Comparison of ENCODE assay signal across 8 cellular contexts in the genomic region with DNA sequence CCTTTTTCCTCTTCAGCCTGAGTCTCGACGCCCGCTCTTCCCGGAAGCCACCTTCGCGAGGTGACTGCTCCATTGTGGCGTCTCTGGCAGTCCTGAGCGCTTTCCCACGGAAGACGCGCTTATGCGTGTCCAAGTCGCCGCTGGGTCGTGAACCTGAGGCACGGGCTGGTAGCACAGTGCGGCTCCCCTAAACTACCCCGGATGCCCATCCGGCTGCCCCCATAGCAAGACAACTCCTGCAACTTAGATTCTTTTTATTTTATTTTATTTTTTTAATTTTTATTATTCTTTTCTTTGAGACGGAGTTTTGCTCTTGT. TPM values are rescaled to one million over a fixed set of nuclear protein-coding genes. Genes with fewer than 3 reads are reported as not detected.
A peak's percentile ranks its signal among the peaks of the same experiment; 100 is the strongest.
DNase-seq lines count a peak whose midpoint lies in the region; ATAC-seq and TF ChIP-seq lines count a peak whose summit lies in the region.

No MANE protein-coding gene starts in this region.

- peak overlapping the region; percentile 91 for H3K4me3 ChIP-seq in naive thymus-derived CD4-positive, alpha-beta T cell (ENCODE audit: low read length)

- no peaks in the 10 kb centered on the region for H3K36me3 Mint-ChIP-seq in chondrocyte (ENCODE audit: low read depth)
- H3K36me3 Mint-ChIP-seq in naive thymus-derived CD4-positive, alpha-beta T cell, result no peaks in the 10 kb centered on the region

- no peaks in the 10 kb centered on the region for H3K9me3 Mint-ChIP-seq in chondrocyte (ENCODE audit: low read depth)
- H3K9me3 Mint-ChIP-seq in naive thymus-derived CD4-positive, alpha-beta T cell, result peaks cover 0 to 5% (median 0%) of the 10 kb centered on the region in 11 donors

- TF ChIP-seq CTCF in C4-2B (conservative IDR thresholded peaks at IDR 0.05) (no peak), chondrocyte (IDR thresholded peaks at IDR 0.05) (no peak)

- H3K27ac Mint-ChIP-seq in chondrocyte (ENCODE audit: unreplicated experiment), result peak overlapping the region; percentile 98
- H3K27ac Mint-ChIP-seq in naive thymus-derived CD4-positive, alpha-beta T cell, result peak overlapping the region; percentile 72 to 95 (median 87)

- peaks cover 17% of the 10 kb centered on the region for H3K4me1 Mint-ChIP-seq in chondrocyte (ENCODE audit: low read depth)
- peaks cover 23 to 45% (median 32%) of the 10 kb centered on the region in 7 donors for H3K4me1 Mint-ChIP-seq in naive thymus-derived CD4-positive, alpha-beta T cell

- peak; percentile 81 for DNase-seq in chondrocyte (ENCODE audit: low spot score)
- no peak for DNase-seq in naive thymus-derived CD4-positive, alpha-beta T cell
- no peak for DNase-seq in AML-193 (lab: John Stamatoyannopoulos, UW)
- no peak for DNase-seq in KG1 (lab: John Stamatoyannopoulos, UW)
- no peak for DNase-seq in dermis blood vessel endothelial cell

- ATAC-seq in HG03108 (IDR thresholded peaks at IDR 0.05; ENCODE audit: unreplicated experiment), result peak; percentile 13
- ATAC-seq in naive thymus-derived CD4-positive, alpha-beta T cell, result peak; percentile 22
- no peak for ATAC-seq in HG03280 (IDR thresholded peaks at IDR 0.05; ENCODE audit: unreplicated experiment)

- intact Hi-C loops in naive thymus-derived CD4-positive, alpha-beta T cell (cut with micrococcal nuclease), result loop anchor here (5.0 to 10.0 kb wide), 4 partner anchors 284 to 573 kb away; a partner anchor contains a TSS

- no peaks in the 10 kb centered on the region for H3K36me3 ChIP-seq in naive thymus-derived CD4-positive, alpha-beta T cell (ENCODE audit: control insufficient read depth in 2 of 3, insufficient read depth in 3 of 3, low read length in 3 of 3)

- H3K27me3 Mint-ChIP-seq in chondrocyte (ENCODE audit: low read depth), result no peaks in the 10 kb centered on the region
- H3K27me3 Mint-ChIP-seq in naive thymus-derived CD4-positive, alpha-beta T cell, result peaks cover 0 to 13% (median 0%) of the 10 kb centered on the region in 5 donors

- POLR2A ChIA-PET in naive thymus-derived CD4-positive, alpha-beta T cell (lab: Charles Lee), result interaction anchor here (1.2 to 2.4 kb wide), 5 partner anchors 8 to 302 kb away, joined by 3 to 6 read pairs (median 5); a partner anchor contains a TSS

- no peaks in the 10 kb centered on the region for H3K9me3 ChIP-seq in naive thymus-derived CD4-positive, alpha-beta T cell (ENCODE audit: control insufficient read depth in 2 of 3, low read length in 3 of 3)

- peak overlapping the region; percentile 97 for H3K27ac ChIP-seq in C4-2B
- peak overlapping the region; percentile 67 for H3K27ac ChIP-seq in naive thymus-derived CD4-positive, alpha-beta T cell (ENCODE audit: low read depth, low read length)

- no peaks in the 10 kb centered on the region for H3K27me3 ChIP-seq in naive thymus-derived CD4-positive, alpha-beta T cell (ENCODE audit: control insufficient read depth in 2 of 2, insufficient read depth in 2 of 2, low read length in 2 of 2)

- CTCF ChIA-PET in naive thymus-derived CD4-positive, alpha-beta T cell (lab: Charles Lee), result interaction anchor here (1.6 kb wide), 2 partner anchors 24 to 88 kb away, joined by 4 to 9 read pairs; no protein-coding TSS in a partner anchor

- H3K4me3 Mint-ChIP-seq in chondrocyte (ENCODE audit: unreplicated experiment), result peak overlapping the region; percentile 82
- peak overlapping the region; percentile 90 to 99 (median 96) for H3K4me3 Mint-ChIP-seq in naive thymus-derived CD4-positive, alpha-beta T cell

- peaks cover 6 to 10% of the 10 kb centered on the region in 2 donors for H3K4me1 ChIP-seq in naive thymus-derived CD4-positive, alpha-beta T cell (ENCODE audit: control insufficient read depth in 2 of 2, insufficient read depth in 2 of 2, low read length in 2 of 2)

RNA-seq across cellular contexts. Expression of a gene that starts 2.1 kb away (rescaled TPM):
- total RNA-seq in chondrocyte (0.42 to 0.44 TPM in 2 of 3 replicates, not detected in the other), dermis blood vessel endothelial cell (3.6 and 4.1 TPM in 2 replicates)
- total RNA-seq in naive thymus-derived CD4-positive, alpha-beta T cell, result not detected
- under 1 TPM; 0.11 to 0.29 TPM for polyA plus RNA-seq in naive thymus-derived CD4-positive, alpha-beta T cell

RNA-seq across cellular contexts. Expression of a gene that starts 7.2 kb away (rescaled TPM):
- 24.5 to 29.6 TPM (median 28.0 TPM) in 3 replicates for total RNA-seq in chondrocyte
- 10 to 100 TPM in 2 of 5 experiments, 1 to 10 TPM in 3; 8.5 to 16.8 (median 9.9) TPM for total RNA-seq in naive thymus-derived CD4-positive, alpha-beta T cell
- 10 to 100 TPM in 1 of 2 donors, 1 to 10 TPM in 1; 6.8 to 15.6 TPM for polyA plus RNA-seq in naive thymus-derived CD4-positive, alpha-beta T cell
- 28.6 and 38.9 TPM in 2 replicates for total RNA-seq in dermis blood vessel endothelial cell

RNA-seq across cellular contexts. Expression of a gene that starts 26.3 kb away (rescaled TPM):
- total RNA-seq in chondrocyte, result 49.5 to 57.3 TPM (median 55.9 TPM) in 3 replicates
- total RNA-seq in naive thymus-derived CD4-positive, alpha-beta T cell, result 100 to 1,000 TPM; 112 to 248 (median 207) TPM
- polyA plus RNA-seq in naive thymus-derived CD4-positive, alpha-beta T cell, result 10 to 100 TPM; 29.3 to 31.1 TPM
- 17.4 and 31.1 TPM in 2 replicates for total RNA-seq in dermis blood vessel endothelial cell
